1 cellular context compared by ENCODE assay signal in the genomic region with DNA sequence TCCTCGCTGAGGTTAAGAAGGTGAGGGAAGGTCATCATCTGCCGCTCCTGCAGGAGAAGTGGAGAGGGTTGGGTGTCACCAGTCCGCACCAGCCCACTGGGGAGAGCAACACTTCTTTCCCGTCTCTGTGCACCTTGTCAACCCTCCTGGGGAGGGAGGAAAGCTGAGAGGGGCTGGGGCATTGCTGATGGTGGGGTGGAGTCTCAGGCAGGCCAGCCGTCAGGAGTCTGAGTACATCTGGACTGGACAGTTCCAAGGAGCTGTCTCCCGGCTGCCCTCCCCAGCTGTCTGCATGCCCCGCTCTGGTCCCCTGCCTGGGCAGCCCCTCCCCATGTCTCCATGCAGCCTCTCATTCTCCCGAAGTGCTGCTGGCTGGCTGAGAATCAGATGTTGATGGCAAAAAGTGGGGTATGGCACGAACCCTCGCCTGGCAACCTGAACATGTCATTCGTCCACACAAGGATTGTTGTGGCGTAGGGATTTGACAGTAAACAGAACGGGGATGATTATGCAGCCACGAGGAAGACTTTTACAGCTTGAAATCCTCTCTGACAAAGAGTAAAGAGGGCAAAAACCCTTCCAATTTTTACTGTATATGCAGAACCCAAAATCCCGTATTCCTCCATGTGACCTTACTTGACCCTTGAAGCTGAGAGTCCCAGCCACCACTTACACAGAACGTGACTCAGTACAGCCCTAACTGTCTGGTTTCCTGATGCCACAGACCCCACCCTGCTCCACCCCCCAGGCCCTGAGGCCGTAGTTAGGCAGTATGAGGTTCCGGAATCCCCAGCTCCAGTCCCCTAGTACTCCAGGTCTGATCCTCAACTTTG.
TF ChIP-seq lines count a peak whose summit lies in the region.

No MANE protein-coding gene starts in this region.

TF ChIP-seq in GM23338, 12 proteins besides CTCF, POLR2A, EP300 and RAD21 (continued from another document):
- TF ChIP-seq, protein P1, sequence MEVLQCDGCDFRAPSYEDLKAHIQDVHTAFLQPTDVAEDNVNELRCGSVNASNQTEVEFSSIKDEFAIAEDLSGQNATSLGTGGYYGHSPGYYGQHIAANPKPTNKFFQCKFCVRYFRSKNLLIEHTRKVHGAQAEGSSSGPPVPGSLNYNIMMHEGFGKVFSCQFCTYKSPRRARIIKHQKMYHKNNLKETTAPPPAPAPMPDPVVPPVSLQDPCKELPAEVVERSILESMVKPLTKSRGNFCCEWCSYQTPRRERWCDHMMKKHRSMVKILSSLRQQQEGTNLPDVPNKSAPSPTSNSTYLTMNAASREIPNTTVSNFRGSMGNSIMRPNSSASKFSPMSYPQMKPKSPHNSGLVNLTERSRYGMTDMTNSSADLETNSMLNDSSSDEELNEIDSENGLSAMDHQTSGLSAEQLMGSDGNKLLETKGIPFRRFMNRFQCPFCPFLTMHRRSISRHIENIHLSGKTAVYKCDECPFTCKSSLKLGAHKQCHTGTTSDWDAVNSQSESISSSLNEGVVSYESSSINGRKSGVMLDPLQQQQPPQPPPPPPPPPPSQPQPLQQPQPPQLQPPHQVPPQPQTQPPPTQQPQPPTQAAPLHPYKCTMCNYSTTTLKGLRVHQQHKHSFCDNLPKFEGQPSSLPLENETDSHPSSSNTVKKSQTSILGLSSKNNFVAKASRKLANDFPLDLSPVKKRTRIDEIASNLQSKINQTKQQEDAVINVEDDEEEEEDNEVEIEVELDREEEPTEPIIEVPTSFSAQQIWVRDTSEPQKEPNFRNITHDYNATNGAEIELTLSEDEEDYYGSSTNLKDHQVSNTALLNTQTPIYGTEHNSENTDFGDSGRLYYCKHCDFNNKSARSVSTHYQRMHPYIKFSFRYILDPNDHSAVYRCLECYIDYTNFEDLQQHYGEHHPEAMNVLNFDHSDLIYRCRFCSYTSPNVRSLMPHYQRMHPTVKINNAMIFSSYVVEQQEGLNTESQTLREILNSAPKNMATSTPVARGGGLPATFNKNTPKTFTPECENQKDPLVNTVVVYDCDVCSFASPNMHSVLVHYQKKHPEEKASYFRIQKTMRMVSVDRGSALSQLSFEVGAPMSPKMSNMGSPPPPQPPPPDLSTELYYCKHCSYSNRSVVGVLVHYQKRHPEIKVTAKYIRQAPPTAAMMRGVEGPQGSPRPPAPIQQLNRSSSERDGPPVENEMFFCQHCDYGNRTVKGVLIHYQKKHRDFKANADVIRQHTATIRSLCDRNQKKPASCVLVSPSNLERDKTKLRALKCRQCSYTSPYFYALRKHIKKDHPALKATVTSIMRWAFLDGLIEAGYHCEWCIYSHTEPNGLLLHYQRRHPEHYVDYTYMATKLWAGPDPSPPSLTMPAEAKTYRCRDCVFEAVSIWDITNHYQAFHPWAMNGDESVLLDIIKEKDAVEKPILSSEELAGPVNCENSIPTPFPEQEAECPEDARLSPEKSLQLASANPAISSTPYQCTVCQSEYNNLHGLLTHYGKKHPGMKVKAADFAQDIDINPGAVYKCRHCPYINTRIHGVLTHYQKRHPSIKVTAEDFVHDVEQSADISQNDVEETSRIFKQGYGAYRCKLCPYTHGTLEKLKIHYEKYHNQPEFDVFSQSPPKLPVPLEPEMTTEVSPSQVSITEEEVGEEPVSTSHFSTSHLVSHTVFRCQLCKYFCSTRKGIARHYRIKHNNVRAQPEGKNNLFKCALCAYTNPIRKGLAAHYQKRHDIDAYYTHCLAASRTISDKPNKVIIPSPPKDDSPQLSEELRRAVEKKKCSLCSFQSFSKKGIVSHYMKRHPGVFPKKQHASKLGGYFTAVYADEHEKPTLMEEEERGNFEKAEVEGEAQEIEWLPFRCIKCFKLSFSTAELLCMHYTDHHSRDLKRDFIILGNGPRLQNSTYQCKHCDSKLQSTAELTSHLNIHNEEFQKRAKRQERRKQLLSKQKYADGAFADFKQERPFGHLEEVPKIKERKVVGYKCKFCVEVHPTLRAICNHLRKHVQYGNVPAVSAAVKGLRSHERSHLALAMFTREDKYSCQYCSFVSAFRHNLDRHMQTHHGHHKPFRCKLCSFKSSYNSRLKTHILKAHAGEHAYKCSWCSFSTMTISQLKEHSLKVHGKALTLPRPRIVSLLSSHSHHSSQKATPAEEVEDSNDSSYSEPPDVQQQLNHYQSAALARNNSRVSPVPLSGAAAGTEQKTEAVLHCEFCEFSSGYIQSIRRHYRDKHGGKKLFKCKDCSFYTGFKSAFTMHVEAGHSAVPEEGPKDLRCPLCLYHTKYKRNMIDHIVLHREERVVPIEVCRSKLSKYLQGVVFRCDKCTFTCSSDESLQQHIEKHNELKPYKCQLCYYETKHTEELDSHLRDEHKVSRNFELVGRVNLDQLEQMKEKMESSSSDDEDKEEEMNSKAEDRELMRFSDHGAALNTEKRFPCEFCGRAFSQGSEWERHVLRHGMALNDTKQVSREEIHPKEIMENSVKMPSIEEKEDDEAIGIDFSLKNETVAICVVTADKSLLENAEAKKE (CRISPR knock-in tag; IDR thresholded peaks at IDR 0.05), result no peak
- TF ChIP-seq ZNF114 (CRISPR knock-in tag; IDR thresholded peaks at IDR 0.05) (no peak), NANOG (IDR thresholded peaks at IDR 0.05; ENCODE audit: borderline replicate concordance) (no peak), POLR2AphosphoS5 (IDR thresholded peaks at IDR 0.05; ENCODE audit: low read depth) (no peak)
TF ChIP-seq in GM23338: peak in this region for 0.
